33 cellular contexts compared by ENCODE assay signal in genomic region chr16:11903906-11904305, GRCh38.
"Had no signal": no experiment of that assay in that cellular context is flagged by ENCODE, and none has a peak within 500 bp of the region (broad histone marks: within the 10 kb centered on the region; RNA-seq: fewer than 3 reads in every experiment).

No MANE protein-coding gene starts in this region.

- H3K27me3 ChIP-seq: colonic mucosa, foreskin keratinocyte, gastroesophageal sphincter, heart left ventricle, hepatocyte, neutrophil, right atrium auricular region, sigmoid colon, testis, tibial artery, upper lobe of left lung had no signal

- H3K36me3 ChIP-seq: colonic mucosa, neutrophil, right atrium auricular region, sigmoid colon had no signal

- FAIRE-seq: kidney, urothelium cell line had no signal

- H3K27ac ChIP-seq: colonic mucosa, epithelial cell of prostate, foreskin keratinocyte, gastroesophageal sphincter, heart left ventricle, hepatocyte, neutrophil, parathyroid adenoma, right atrium auricular region, testis, tibial artery, upper lobe of left lung had no signal

- H3K4me1 Mint-ChIP-seq: endodermal cell, mesothelial cell of epicardium had no signal

- DNase-seq: colonic mucosa; effector CD8-positive, alpha-beta T cell; endodermal cell; foreskin keratinocyte; heart left ventricle; kidney; mesenchymal stem cell; mucosa of descending colon; naive B cell; sigmoid colon; stimulated activated CD4-positive, alpha-beta T cell treated with anti-CD3 and anti-CD28 coated beads, Interleukin-2, amount 100 ng/mL, for 24 hours; stimulated activated CD4-positive, alpha-beta T cell treated with anti-CD3 and anti-CD28 coated beads, Interleukin-4, amount 100 ng/mL, for 24 hours; stimulated activated naive CD8-positive, alpha-beta T cell treated with anti-CD3 and anti-CD28 coated beads, Interleukin-15, Interleukin-2, amounts not matched to agents 100 U/mL and 50 U/mL, for 24 hours; substantia nigra; testis; tibial artery; upper lobe of left lung had no signal

- H3K4me1 ChIP-seq: colonic mucosa, foreskin keratinocyte had no signal

- H3K4me3 Mint-ChIP-seq: dendritic cell treated with granulocyte-macrophage colony-stimulating factor and Interleukin-4, amounts not matched to agents 40 ng/mL and 50 ng/mL, for 4 days; endodermal cell; mesothelial cell of epicardium; naive B cell; natural killer cell treated with Interleukin-12 subunit alpha and Interleukin-12 subunit beta and Interleukin-15 and Interleukin-18, amount 100 ng/mL, for 72 hours; neural crest cell; stimulated activated effector memory CD8-positive, alpha-beta T cell treated with anti-CD3 and anti-CD28 coated beads, Interleukin-12 subunit alpha, Interleukin-12 subunit beta, amount 100 ng/mL, for 72 hours had no signal

- H3K9ac ChIP-seq: parathyroid adenoma had no signal

- H2AFZ ChIP-seq: hepatocyte, parathyroid adenoma had no signal

- H3K9me3 ChIP-seq: colonic mucosa, gastroesophageal sphincter, heart left ventricle, mucosa of descending colon, neutrophil, right atrium auricular region, sigmoid colon, testis, tibial artery, upper lobe of left lung had no signal

- H3K4me3 ChIP-seq: colonic mucosa, gastroesophageal sphincter, heart left ventricle, hepatocyte, lung, mucosa of descending colon, right atrium auricular region, sigmoid colon, testis, tibial artery, upper lobe of left lung had no signal

- H3K4me2 ChIP-seq: hepatocyte had no signal

- H3K27ac Mint-ChIP-seq: dendritic cell treated with granulocyte-macrophage colony-stimulating factor and Interleukin-4, amounts not matched to agents 40 ng/mL and 50 ng/mL, for 4 days; endodermal cell; mesothelial cell of epicardium; natural killer cell treated with Interleukin-12 subunit alpha and Interleukin-12 subunit beta and Interleukin-15 and Interleukin-18, amount 100 ng/mL, for 72 hours; stimulated activated effector memory CD8-positive, alpha-beta T cell treated with anti-CD3 and anti-CD28 coated beads, Interleukin-12 subunit alpha, Interleukin-12 subunit beta, amount 100 ng/mL, for 72 hours had no signal

- H3K36me3 Mint-ChIP-seq: natural killer cell treated with Interleukin-12 subunit alpha and Interleukin-12 subunit beta and Interleukin-15 and Interleukin-18, amount 100 ng/mL, for 72 hours had no signal

- H3K27me3 Mint-ChIP-seq: dendritic cell treated with granulocyte-macrophage colony-stimulating factor and Interleukin-4, amounts not matched to agents 40 ng/mL and 50 ng/mL, for 4 days; naive B cell; natural killer cell treated with Interleukin-12 subunit alpha and Interleukin-12 subunit beta and Interleukin-15 and Interleukin-18, amount 100 ng/mL, for 72 hours; progenitor cell of endocrine pancreas had no signal

- ATAC-seq: esophagus mucosa; foreskin keratinocyte; gastroesophageal sphincter; heart left ventricle; left lobe of liver; mucosa of descending colon; natural killer cell treated with Interleukin-12 subunit alpha and Interleukin-12 subunit beta and Interleukin-15 and Interleukin-18, amount 100 ng/mL, for 72 hours; stimulated activated effector memory CD8-positive, alpha-beta T cell treated with anti-CD3 and anti-CD28 coated beads, Interleukin-12 subunit alpha, Interleukin-12 subunit beta, amount 100 ng/mL, for 72 hours; stimulated activated naive CD8-positive, alpha-beta T cell treated with anti-CD3 and anti-CD28 coated beads, Interleukin-15, Interleukin-2, amounts not matched to agents 100 U/mL and 50 U/mL, for 24 hours had no signal

- H3K9me3 Mint-ChIP-seq: dendritic cell treated with granulocyte-macrophage colony-stimulating factor and Interleukin-4, amounts not matched to agents 40 ng/mL and 50 ng/mL, for 4 days; endodermal cell; mesothelial cell of epicardium; naive B cell; natural killer cell treated with Interleukin-12 subunit alpha and Interleukin-12 subunit beta and Interleukin-15 and Interleukin-18, amount 100 ng/mL, for 72 hours; neural crest cell; stimulated activated effector memory CD8-positive, alpha-beta T cell treated with anti-CD3 and anti-CD28 coated beads, Interleukin-12 subunit alpha, Interleukin-12 subunit beta, amount 100 ng/mL, for 72 hours had no signal
